ENCODE assay signal across 8 cellular contexts in genomic region chr15:98866503-98866902, GRCh38.
DNase-seq lines count a peak whose midpoint lies in the region; ATAC-seq and TF ChIP-seq lines count a peak whose summit lies in the region.

No MANE protein-coding gene starts in this region.

- peak overlapping the region; percentile 77 to 97 (median 90) for H3K27ac Mint-ChIP-seq in naive thymus-derived CD4-positive, alpha-beta T cell

- no peak for ATAC-seq in naive thymus-derived CD4-positive, alpha-beta T cell
- no peak for ATAC-seq in HG02759 (IDR thresholded peaks at IDR 0.05; ENCODE audit: unreplicated experiment)
- no peak for ATAC-seq in HG02763 (IDR thresholded peaks at IDR 0.05; ENCODE audit: unreplicated experiment)

- H3K4me3 ChIP-seq in coronary artery: peak overlapping the region; percentile 73
- H3K4me3 ChIP-seq in naive thymus-derived CD4-positive, alpha-beta T cell (ENCODE audit: low read length): peak overlapping the region; percentile 83
- no peak overlapping the region for H3K4me3 ChIP-seq in SJCRH30

- peaks cover 0 to 4% (median 0%) of the 10 kb centered on the region in 11 donors for H3K9me3 Mint-ChIP-seq in naive thymus-derived CD4-positive, alpha-beta T cell

- POLR2A ChIA-PET in naive thymus-derived CD4-positive, alpha-beta T cell (lab: Charles Lee): interaction anchor here (1.0 kb wide), 1 partner anchor 10 kb away, joined by 3 read pairs; no protein-coding TSS in a partner anchor

- peaks cover 22 to 77% (median 61%) of the 10 kb centered on the region in 7 donors for H3K4me1 Mint-ChIP-seq in naive thymus-derived CD4-positive, alpha-beta T cell

- no peak for TF ChIP-seq CTCF in coronary artery (IDR thresholded peaks at IDR 0.05)

- H3K27me3 Mint-ChIP-seq in naive thymus-derived CD4-positive, alpha-beta T cell: no peaks in the 10 kb centered on the region

- peak; percentile 72 for DNase-seq in DMS 273 (lab: John Stamatoyannopoulos, UW; ENCODE audit: unreplicated experiment)
- DNase-seq in NCI-H2227 (lab: John Stamatoyannopoulos, UW; ENCODE audit: unreplicated experiment): peak; percentile 49
- no peak for DNase-seq in coronary artery (ENCODE audit: low spot score)
- peak in 1 of 9 donors; percentile 6 for DNase-seq in naive thymus-derived CD4-positive, alpha-beta T cell
- no peak for DNase-seq in SJCRH30
- DNase-seq in cerebellar cortex (ENCODE audit: low spot score): no peak

- H3K27me3 ChIP-seq in naive thymus-derived CD4-positive, alpha-beta T cell (ENCODE audit: control insufficient read depth in 2 of 2, insufficient read depth in 2 of 2, low read length in 2 of 2): no peaks in the 10 kb centered on the region
- no peaks in the 10 kb centered on the region for H3K27me3 ChIP-seq in SJCRH30

- CTCF ChIA-PET in naive thymus-derived CD4-positive, alpha-beta T cell (lab: Charles Lee): interaction anchor here (0.5 to 1.3 kb wide), 4 partner anchors 10 to 104 kb away, joined by 3 to 6 read pairs (median 4); no protein-coding TSS in a partner anchor

- H3K36me3 ChIP-seq in naive thymus-derived CD4-positive, alpha-beta T cell (ENCODE audit: control insufficient read depth in 2 of 3, insufficient read depth in 3 of 3, low read length in 3 of 3): no peaks in the 10 kb centered on the region
- no peaks in the 10 kb centered on the region for H3K36me3 ChIP-seq in SJCRH30

- no peaks in the 10 kb centered on the region for H3K9me3 ChIP-seq in naive thymus-derived CD4-positive, alpha-beta T cell (ENCODE audit: control insufficient read depth in 2 of 3, low read length in 3 of 3)
- no peaks in the 10 kb centered on the region for H3K9me3 ChIP-seq in SJCRH30 (replicated peaks)

- peak overlapping the region; percentile 80 to 96 (median 92) for H3K4me3 Mint-ChIP-seq in naive thymus-derived CD4-positive, alpha-beta T cell

- peaks cover 0 to 20% (median 8%) of the 10 kb centered on the region in 5 donors for H3K36me3 Mint-ChIP-seq in naive thymus-derived CD4-positive, alpha-beta T cell

- H3K27ac ChIP-seq in coronary artery (peak overlapping the region; percentile 72 to 85), SJCRH30 (no peak overlapping the region)
- peak overlapping the region; percentile 71 for H3K27ac ChIP-seq in naive thymus-derived CD4-positive, alpha-beta T cell (ENCODE audit: low read depth, low read length)

- H3K4me1 ChIP-seq in naive thymus-derived CD4-positive, alpha-beta T cell (ENCODE audit: control insufficient read depth in 2 of 2, insufficient read depth in 2 of 2, low read length in 2 of 2): peaks cover 6% of the 10 kb centered on the region in 2 donors
- H3K4me1 ChIP-seq in SJCRH30: no peaks in the 10 kb centered on the region

- intact Hi-C loops in naive thymus-derived CD4-positive, alpha-beta T cell (cut with micrococcal nuclease): no loop called here

Comparison
In these comparisons a context has a peak if more than half of its experiments do, and no peak if none do; other contexts are left out.
1. DNase-seq: peak in DMS 273 (single experiment) and NCI-H2227 (single experiment); none in coronary artery (single experiment), SJCRH30 (0 of 2) and cerebellar cortex (single experiment).